2 cellular contexts compared by ENCODE assay signal in genomic region chr2:70767094-70767698, GRCh38.
TF ChIP-seq lines count a peak whose summit lies in the region.

No MANE protein-coding gene starts in this region.

TF ChIP-seq in GM23338, 12 proteins besides CTCF, POLR2A, EP300 and RAD21:
- no peak for TF ChIP-seq ZNF114 (CRISPR knock-in tag; IDR thresholded peaks at IDR 0.05)
- no peak for TF ChIP-seq ZNF462 (CRISPR knock-in tag; IDR thresholded peaks at IDR 0.05)
- TF ChIP-seq NANOG (IDR thresholded peaks at IDR 0.05; ENCODE audit: borderline replicate concordance): peak; percentile 23; the same call in 1 of the 2 replicates
- peak; percentile 73 for TF ChIP-seq POLR2AphosphoS5 (IDR thresholded peaks at IDR 0.05; ENCODE audit: low read depth)
- TF ChIP-seq ZNF331 (CRISPR knock-in tag; IDR thresholded peaks at IDR 0.05; ENCODE audit: low read depth): no peak
- TF ChIP-seq ETS1 (IDR thresholded peaks at IDR 0.05): no peak
- no peak for TF ChIP-seq REST (IDR thresholded peaks at IDR 0.05; ENCODE audit: unreplicated experiment)
- TF ChIP-seq JUNB (IDR thresholded peaks at IDR 0.05; ENCODE audit: unreplicated experiment): no peak
- no peak for TF ChIP-seq STAT1 (IDR thresholded peaks at IDR 0.05; ENCODE audit: unreplicated experiment)
TF ChIP-seq in GM23338: peak in this region for 2.

TF ChIP-seq in K562, 482 proteins besides CTCF, POLR2A, EP300 and RAD21 (continues in another document):
- TF ChIP-seq ZNF592 (IDR thresholded peaks at IDR 0.05): 0 out of 2 replicates have a peak, but pooled peaks have one; percentile 39
- no peak for TF ChIP-seq CAMTA2 (CRISPR knock-in tag; conservative IDR thresholded peaks at IDR 0.05)
- TF ChIP-seq BHLHE40 (IDR thresholded peaks at IDR 0.05; ENCODE audit: low read length): peak; percentile 79
- TF ChIP-seq POLR2AphosphoS2 (IDR thresholded peaks at IDR 0.05; ENCODE audit: low read length): no peak
- TF ChIP-seq ZNF354B (CRISPR knock-in tag; IDR thresholded peaks at IDR 0.05): no peak
- peak; percentile 64; the same call in 1 of the 2 replicates for TF ChIP-seq RB1 (IDR thresholded peaks at IDR 0.05; ENCODE audit: low read depth)
- TF ChIP-seq L3MBTL2 (IDR thresholded peaks at IDR 0.05): peak; percentile 93
- peak; percentile 64; the same call in 1 of the 2 replicates for TF ChIP-seq ZBTB7A (IDR thresholded peaks at IDR 0.05; ENCODE audit: borderline replicate concordance, control insufficient read depth, low read depth, low read length)
- TF ChIP-seq DPF2 (IDR thresholded peaks at IDR 0.05): no peak
- TF ChIP-seq CREB5 (CRISPR knock-in tag; IDR thresholded peaks at IDR 0.05): no peak
- TF ChIP-seq MNT (conservative IDR thresholded peaks at IDR 0.05): 0 out of 4 replicates have a peak, but pooled peaks of 1 of the 2 experiments have one; percentile 6
- no peak for TF ChIP-seq TRIM28 (IDR thresholded peaks at IDR 0.05)
- no peak for TF ChIP-seq TFAP4 (CRISPR knock-in tag; IDR thresholded peaks at IDR 0.05; ENCODE audit: borderline replicate concordance)
- TF ChIP-seq PCBP1 (IDR thresholded peaks at IDR 0.05; ENCODE audit: low read depth, low read length, poor library complexity, severe bottlenecking): peak; percentile 69
- TF ChIP-seq PHB (CRISPR knock-in tag; IDR thresholded peaks at IDR 0.05): no peak
- no peak for TF ChIP-seq MXI1 (IDR thresholded peaks at IDR 0.05; ENCODE audit: low read depth, low read length)
- TF ChIP-seq ZNF224 (CRISPR knock-in tag; IDR thresholded peaks at IDR 0.05): no peak
- TF ChIP-seq HDAC1 (IDR thresholded peaks at IDR 0.05): no peak
- TF ChIP-seq MLLT1 (IDR thresholded peaks at IDR 0.05): no peak
- peak; percentile 43; the same call in 1 of the 2 replicates for TF ChIP-seq PHF21A (IDR thresholded peaks at IDR 0.05; ENCODE audit: borderline replicate concordance, low read depth)
- TF ChIP-seq HNRNPK (IDR thresholded peaks at IDR 0.05; ENCODE audit: low read depth, low read length, poor library complexity, severe bottlenecking): peak; percentile 70
- no peak for TF ChIP-seq POLR3G (IDR thresholded peaks at IDR 0.05; ENCODE audit: extremely low read depth, insufficient read length, insufficient replicate concordance)
- TF ChIP-seq HDAC2 (IDR thresholded peaks at IDR 0.05): no peak
- peak; percentile 68 for TF ChIP-seq MGA (IDR thresholded peaks at IDR 0.05)
- no peak for TF ChIP-seq USF1 (CRISPR knock-in tag; IDR thresholded peaks at IDR 0.05)
- TF ChIP-seq NRF1 (conservative IDR thresholded peaks at IDR 0.05 in 1 of 2, IDR thresholded peaks at IDR 0.05 in 1 of 2): peak in 1 of 2 experiments; percentile 42; a peak in 2 of 4 replicates
- peak; percentile 69 for TF ChIP-seq FOXM1 (IDR thresholded peaks at IDR 0.05; ENCODE audit: low read depth)
- TF ChIP-seq FOXM1 (CRISPR knock-in tag; IDR thresholded peaks at IDR 0.05; ENCODE audit: low read depth): no peak
- no peak for TF ChIP-seq ZNF408 (CRISPR knock-in tag; IDR thresholded peaks at IDR 0.05; ENCODE audit: low read depth)
- TF ChIP-seq E2F6 (IDR thresholded peaks at IDR 0.05; ENCODE audit: borderline replicate concordance in 1 of 2, extremely low read depth in 1 of 2, insufficient read depth in 1 of 2, insufficient read length in 1 of 2, low read depth in 1 of 2, low read length in 1 of 2, poor library complexity in 1 of 2, severe bottlenecking in 1 of 2): peak; percentile 85 to 91
- no peak for TF ChIP-seq U2AF2 (optimal IDR thresholded peaks at IDR 0.05; ENCODE audit: low read depth, low read length)
